Comparison of ENCODE assay signal across 20 cellular contexts in the genomic region with DNA sequence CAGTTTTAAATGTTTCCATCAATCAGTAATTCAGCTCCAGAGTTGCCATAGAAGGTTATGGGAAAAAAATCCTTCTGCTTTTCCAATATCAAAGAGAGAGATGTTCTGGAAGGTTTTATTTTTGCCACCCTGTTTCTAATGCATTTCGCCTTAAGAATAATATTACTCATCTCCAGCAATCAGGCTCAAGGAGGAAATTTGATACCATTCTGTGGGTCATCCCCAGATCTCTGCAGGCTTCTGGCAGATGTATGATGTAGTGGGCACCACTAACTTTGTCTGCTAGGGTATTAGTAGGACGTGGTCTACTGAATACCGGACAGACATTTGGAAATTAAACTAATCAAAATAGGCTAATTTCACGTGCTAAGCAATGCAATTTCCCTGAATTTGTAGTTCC.
DNase-seq lines count a peak whose midpoint lies in the region; TF ChIP-seq lines count a peak whose summit lies in the region.
"Had no signal": no experiment of that assay in that cellular context is flagged by ENCODE, and none has a peak within 500 bp of the region (broad histone marks: within the 10 kb centered on the region; RNA-seq: fewer than 3 reads in every experiment).

No MANE protein-coding gene starts in this region.

- H3K9ac ChIP-seq in fibroblast of lung (ENCODE audit: insufficient read depth, low read length) = no peak overlapping the region

- H3K36me3 ChIP-seq in fibroblast of lung (ENCODE audit: control insufficient read depth, insufficient read depth, low read length) = no peaks in the 10 kb centered on the region
- H3K36me3 ChIP-seq: lower lobe of right lung, uterus had no signal

- H3K9me3 ChIP-seq in fibroblast of lung (ENCODE audit: control insufficient read depth, insufficient read depth, low read depth, low read length) = no peaks in the 10 kb centered on the region
- H3K9me3 ChIP-seq: lower lobe of right lung, testis, uterus had no signal

- H3K4me2 ChIP-seq in fibroblast of lung (ENCODE audit: extremely low read depth, insufficient read depth, low read length) = no peak overlapping the region

- H3K27ac ChIP-seq in fibroblast of lung (ENCODE audit: insufficient read depth, low read length) = no peak overlapping the region
- H3K27ac ChIP-seq: lower lobe of right lung, testis, uterus had no signal

- no peak for TF ChIP-seq CTCF in fibroblast of lung (conservative IDR thresholded peaks at IDR 0.05 in 1 of 2, IDR thresholded peaks at IDR 0.05 in 1 of 2; ENCODE audit: low read depth in 1 of 2, low read length in 2 of 2)

- H3K27me3 ChIP-seq in fibroblast of lung (ENCODE audit: control insufficient read depth, insufficient read depth, low read length) = no peaks in the 10 kb centered on the region
- H3K27me3 ChIP-seq: testis, uterus had no signal

- H2AFZ ChIP-seq in fibroblast of lung (ENCODE audit: low read length) = no peak overlapping the region

- H3K4me3 ChIP-seq in fibroblast of lung (replicated peaks in 1 of 4; ENCODE audit: control extremely low read depth in 1 of 4, insufficient read depth in 1 of 4, low read depth in 3 of 4, low read length in 4 of 4) (no peak overlapping the region), skeletal muscle cell (ENCODE audit: low read depth, low read length) (no peak overlapping the region)
- H3K4me3 ChIP-seq: lower lobe of right lung, testis, uterus had no signal

- no peaks in the 10 kb centered on the region for H3K4me1 ChIP-seq in fibroblast of lung (ENCODE audit: control insufficient read depth, extremely low read depth, insufficient read depth, low read length)
- H3K4me1 ChIP-seq: lower lobe of right lung, testis, uterus had no signal

- DNase-seq in HCEC 1CT (peak; percentile 39), NCI-H69 (lab: John Stamatoyannopoulos, UW) (peak; percentile 27), fibroblast of lung (ENCODE audit: low read depth in 2 of 2) (peak; percentile 37 to 80), skeletal muscle cell (ENCODE audit: low read depth) (peak; percentile 55), DMS53 treated with DMSO at 0.1 percent for 48 hours (lab: John Stamatoyannopoulos, UW; ENCODE audit: unreplicated experiment) (no peak), DMS153 (lab: John Stamatoyannopoulos, UW) (no peak), islet precursor cell (no peak)
- DNase-seq: activated CD4-positive, alpha-beta memory T cell treated with anti-CD3 and anti-CD28 coated beads for 36 hours; activated gamma-delta T cell; CD4-positive, CD25-positive, alpha-beta regulatory T cell; DMS53; kidney; lower lobe of right lung; NCI-H524; RPMI8226; small intestine; stimulated activated CD4-positive, alpha-beta T cell treated with anti-CD3 and anti-CD28 coated beads, Interleukin-2, amount 100 ng/mL, for 48 hours; stimulated activated naive B cell treated with anti-CD40 and anti-IgM and Interleukin-4, amounts not matched to agents 10 μg/mL and 1 μg/mL and 100 μg/mL, for 72 hours; testis; uterus had no signal

- no peaks in the 10 kb centered on the region for H4K20me1 ChIP-seq in fibroblast of lung (ENCODE audit: control insufficient read depth, extremely low read depth, insufficient read depth, low read length)

- H3K79me2 ChIP-seq in fibroblast of lung (ENCODE audit: control insufficient read depth, insufficient read depth, low read length) = no peaks in the 10 kb centered on the region

Comparison
In these comparisons a context has a peak if more than half of its experiments do, and no peak if none do; other contexts are left out.
1. DNase-seq: peak in HCEC 1CT (single experiment), NCI-H69 (single experiment), fibroblast of lung (2 of 2) and skeletal muscle cell (single experiment); none in DMS53 treated with DMSO at 0.1 percent for 48 hours (single experiment), DMS153 (single experiment) and islet precursor cell (single experiment).